In the genomic region with DNA sequence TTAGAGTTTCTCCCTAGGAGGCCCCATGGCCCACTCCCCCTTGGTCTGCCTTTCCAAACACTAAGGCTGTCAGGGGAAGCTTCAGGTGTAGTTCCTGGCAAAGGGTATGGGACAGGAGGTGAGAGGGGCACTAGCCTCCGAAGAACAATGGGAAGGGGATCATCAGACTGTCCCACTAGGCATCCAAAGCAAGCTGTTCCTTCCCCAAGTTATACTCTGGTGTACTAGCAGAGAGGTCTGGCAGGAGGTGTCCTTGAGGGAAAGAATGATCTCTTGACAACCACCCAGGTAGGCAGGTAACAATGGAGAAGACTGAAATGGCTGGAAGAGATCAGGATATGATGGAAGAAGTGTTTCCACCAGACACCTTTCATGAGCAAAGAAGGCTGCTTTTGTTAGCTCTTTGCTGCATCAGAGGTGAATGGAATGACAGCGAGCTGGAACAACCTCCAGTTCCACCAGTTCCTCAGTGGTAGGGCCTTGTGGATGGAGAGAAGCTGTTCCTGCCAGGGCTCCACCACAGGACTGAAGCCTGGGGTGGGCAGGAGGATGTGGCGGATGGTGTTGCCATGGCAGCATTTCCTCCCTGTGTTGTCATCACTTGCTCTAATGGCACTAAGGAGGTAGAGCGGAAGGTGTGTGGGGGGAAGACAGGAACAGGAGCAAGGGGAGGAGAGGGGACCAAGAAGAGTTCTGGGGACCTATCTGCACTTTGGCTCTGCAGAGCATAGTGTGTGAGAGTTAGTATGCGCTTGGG, we compare ENCODE assay signal across 8 cellular contexts. TPM values are rescaled to one million over a fixed set of nuclear protein-coding genes. Genes with fewer than 3 reads are reported as not detected.
A peak's percentile ranks its signal among the peaks of the same experiment; 100 is the strongest.
DNase-seq lines count a peak whose midpoint lies in the region; ATAC-seq, FAIRE-seq and TF ChIP-seq lines count a peak whose summit lies in the region.

No MANE protein-coding gene starts in this region.

- no peak overlapping the region for H4K5ac ChIP-seq in H1 (ENCODE audit: insufficient read length, low read depth, low read length)

- POLR2A ChIA-PET in H1 (lab: Charles Lee; ENCODE audit: partially characterized antibody), result interaction anchor here (0.9 to 3.9 kb wide), 7 partner anchors 8 to 121 kb away, joined by 3 to 25 read pairs (median 4); a partner anchor contains a TSS

- no peak for FAIRE-seq in H1 (lab: Jason Lieb, UNC)

- H3K27ac ChIP-seq in H1 (ENCODE audit: low read depth, low read length) (no peak overlapping the region), mesenchymal stem cell (ENCODE audit: low read length, poor library complexity, severe bottlenecking) (no peak overlapping the region)

- no peak overlapping the region for H4K91ac ChIP-seq in H1 (replicated peaks; ENCODE audit: insufficient read length, low read length)
- H4K91ac ChIP-seq in mesenchymal stem cell (ENCODE audit: low read length), result no peak overlapping the region

- H2BK120ac ChIP-seq in H1 (replicated peaks; ENCODE audit: low read depth, low read length), result no peak overlapping the region
- no peak overlapping the region for H2BK120ac ChIP-seq in mesenchymal stem cell (ENCODE audit: low read depth, low read length)

- no peak overlapping the region for H3K4me3 Mint-ChIP-seq in Calu3 (ENCODE audit: low read depth, unreplicated experiment)

- H3K4me1 ChIP-seq in H1 (replicated peaks in 1 of 4; ENCODE audit: control insufficient read depth in 3 of 4, insufficient read depth in 4 of 4, low read length in 3 of 4), result peaks cover 0 to 28% (median 13%) of the 10 kb centered on the region in 4 experiments; a peak in 6 of 7 replicates
- peaks cover 34% of the 10 kb centered on the region for H3K4me1 ChIP-seq in mesenchymal stem cell (ENCODE audit: control insufficient read depth, insufficient read depth, low read depth, low read length)

- no peak overlapping the region for H2AFZ ChIP-seq in H1 (ENCODE audit: low read length)
- H2AFZ ChIP-seq in mesenchymal stem cell (ENCODE audit: low read depth, low read length), result no peak overlapping the region

- intact Hi-C loops in Calu3 (cut with micrococcal nuclease; ENCODE audit: unreplicated experiment), result no loop called here

- no peak overlapping the region for H3K14ac ChIP-seq in H1 (ENCODE audit: insufficient read length)
- no peak overlapping the region for H3K14ac ChIP-seq in mesenchymal stem cell (ENCODE audit: low read length in 2 of 2)

- no peak overlapping the region for H2AK5ac ChIP-seq in H1 (ENCODE audit: low read depth, low read length)
- H2AK5ac ChIP-seq in mesenchymal stem cell (ENCODE audit: low read length, severe bottlenecking), result no peak overlapping the region

- peaks cover 19% of the 10 kb centered on the region for H3K36me3 Mint-ChIP-seq in Calu3 (ENCODE audit: insufficient read depth, unreplicated experiment)

- no peaks in the 10 kb centered on the region; a peak in 1 of 4 replicates for H3K9me3 ChIP-seq in H1 (ENCODE audit: insufficient read depth in 2 of 2, low read depth in 1 of 2, low read length in 1 of 2)
- no peaks in the 10 kb centered on the region for H3K9me3 ChIP-seq in mesenchymal stem cell (ENCODE audit: control insufficient read depth, low read length)

- no peak overlapping the region for H2BK5ac ChIP-seq in H1 (ENCODE audit: low read depth, low read length)
- H2BK5ac ChIP-seq in mesenchymal stem cell (ENCODE audit: low read depth, low read length, poor library complexity, severe bottlenecking), result no peak overlapping the region

- no peak overlapping the region for H3K4ac ChIP-seq in H1 (replicated peaks; ENCODE audit: insufficient read length, low read depth, low read length)
- no peak overlapping the region for H3K4ac ChIP-seq in mesenchymal stem cell (ENCODE audit: low read depth in 1 of 2, low read length in 2 of 2)

- no peak overlapping the region for H3K23ac ChIP-seq in H1 (ENCODE audit: insufficient read length)
- peak overlapping the region in 1 of 2 experiments; percentile 91 for H3K23ac ChIP-seq in mesenchymal stem cell (ENCODE audit: low read length in 2 of 2)

- H3K56ac ChIP-seq in H1 (replicated peaks; ENCODE audit: insufficient read length, low read depth, low read length), result no peak overlapping the region

- ATAC-seq in HG03342 (IDR thresholded peaks at IDR 0.05; ENCODE audit: unreplicated experiment), result peak; percentile 54

- peaks cover 0 to 7% of the 10 kb centered on the region in 2 experiments for H4K20me1 ChIP-seq in H1 (replicated peaks in 1 of 2; ENCODE audit: control insufficient read depth in 1 of 2, insufficient read depth in 2 of 2, low read length in 2 of 2)

- no peak overlapping the region for H3K4me3 ChIP-seq in H1 (ENCODE audit: extremely low read depth in 1 of 4, insufficient read depth in 2 of 4, low read depth in 3 of 4, low read length in 4 of 4)
- no peak overlapping the region for H3K4me3 ChIP-seq in mesenchymal stem cell (ENCODE audit: insufficient read depth in 1 of 2, low read depth in 1 of 2, low read length in 2 of 2)

- peaks cover 42% of the 10 kb centered on the region for H3K4me1 Mint-ChIP-seq in Calu3 (ENCODE audit: low read depth, unreplicated experiment)

- BruUV-seq in Calu3 (replicated peaks; lab: Mats Ljungman, UMichigan), result no TSS peak

- no peak overlapping the region for H4K8ac ChIP-seq in H1 (ENCODE audit: extremely low read depth, insufficient read depth, low read length)
- no peak overlapping the region for H4K8ac ChIP-seq in mesenchymal stem cell (ENCODE audit: low read length)

- TF ChIP-seq POLR2A in H1 (IDR thresholded peaks at IDR 0.05; ENCODE audit: control extremely low read depth in 1 of 2, low read depth in 2 of 2, low read length in 2 of 2), result no peak

- H2BK12ac ChIP-seq in H1 (ENCODE audit: low read depth, low read length), result no peak overlapping the region; the same call in 1 of the 2 replicates
- no peak overlapping the region for H2BK12ac ChIP-seq in mesenchymal stem cell (ENCODE audit: low read length in 2 of 2)

- H3K79me2 ChIP-seq in H1 (ENCODE audit: control insufficient read depth in 1 of 2, insufficient read depth in 2 of 2, low read length in 2 of 2), result no peaks in the 10 kb centered on the region

- no peak for TF ChIP-seq RAD21 in H1 (IDR thresholded peaks at IDR 0.05 in 1 of 2, conservative IDR thresholded peaks at IDR 0.05 in 1 of 2; ENCODE audit: low read depth in 2 of 2, low read length in 2 of 2)

- H3K79me1 ChIP-seq in H1 (ENCODE audit: low read depth, low read length) (peaks cover 5% of the 10 kb centered on the region), mesenchymal stem cell (replicated peaks; ENCODE audit: low read length, poor library complexity, severe bottlenecking) (no peaks in the 10 kb centered on the region)

- CTCF ChIA-PET in H1 (lab: Charles Lee; ENCODE audit: partially characterized antibody) (interaction anchor here (1.0 to 11.2 kb wide), 10 partner anchors 8 to 149 kb away, joined by 3 to 149 read pairs (median 6); a partner anchor contains a TSS), Calu3 (lab: Charles Lee) (interaction anchor here (0.9 kb wide), 1 partner anchor 9 kb away, joined by 3 read pairs; no protein-coding TSS in a partner anchor)

- 85% methylated on average over 5 of the region's 5 CpGs; no CpG with 5 or more reads in 1 of the 2 experiments for WGBS in H1 (ENCODE audit: extremely low coverage in 1 of 2, insufficient coverage in 1 of 2, insufficient read length in 1 of 2, insufficient replicate concordance in 2 of 2, low coverage in 1 of 2, low lambda C conversion rate in 2 of 2, missing lambda C conversion rate in 1 of 2), 2 experiments
- WGBS in mesenchymal stem cell, result 80% methylated on average over 5 of the region's 5 CpGs

- no peak overlapping the region for H2BK20ac ChIP-seq in H1 (ENCODE audit: low read length)

- no peaks in the 10 kb centered on the region for H3K9me3 Mint-ChIP-seq in Calu3 (ENCODE audit: low read depth, unreplicated experiment)

- no peak overlapping the region for H3K18ac ChIP-seq in H1 (ENCODE audit: extremely low read depth, low read length)
- no peak overlapping the region for H3K18ac ChIP-seq in mesenchymal stem cell (ENCODE audit: low read depth in 1 of 2, low read length in 2 of 2)

- H3K36me3 ChIP-seq in H1 (ENCODE audit: control insufficient read depth in 2 of 4, insufficient read depth in 4 of 4, low read length in 3 of 4), result peaks cover 0 to 6% (median under 1%) of the 10 kb centered on the region in 4 experiments; a peak in 2 of 8 replicates
- H3K36me3 ChIP-seq in mesenchymal stem cell (ENCODE audit: control insufficient read depth in 1 of 2, insufficient read depth in 2 of 2, low read depth in 1 of 2, low read length in 2 of 2), result peaks cover 0 to 1% of the 10 kb centered on the region in 2 experiments

- H3K27me3 ChIP-seq in H1 (replicated peaks in 1 of 4; ENCODE audit: control insufficient read depth in 3 of 4, extremely low read depth in 1 of 4, insufficient read depth in 3 of 4, low read length in 3 of 4) (peaks cover 36 to 60% (median 55%) of the 10 kb centered on the region in 4 experiments), mesenchymal stem cell (ENCODE audit: control insufficient read depth in 1 of 2, insufficient read depth in 1 of 2, low read length in 2 of 2) (peaks cover 58 to 61% of the 10 kb centered on the region in 2 experiments)

- TF ChIP-seq EP300 in H1 (IDR thresholded peaks at IDR 0.05; ENCODE audit: borderline replicate concordance in 1 of 2, low read depth in 2 of 2, low read length in 2 of 2), result no peak

- no peak for TF ChIP-seq CTCF in H1 (IDR thresholded peaks at IDR 0.05; ENCODE audit: control extremely low read depth in 1 of 3, insufficient read depth in 1 of 3, low read depth in 1 of 3, low read length in 3 of 3)
- no peak for TF ChIP-seq CTCF in Calu3 (IDR thresholded peaks at IDR 0.05; ENCODE audit: unreplicated experiment)

- DNase-seq in NCI-H2227 (lab: John Stamatoyannopoulos, UW; ENCODE audit: unreplicated experiment) (peak; percentile 53), NCI-H2227 treated with DMSO at 0.1 percent for 48 hours (lab: John Stamatoyannopoulos, UW) (no peak), H1 (ENCODE audit: low read depth in 1 of 2, low spot score in 2 of 2) (no peak), mesenchymal stem cell (no peak), Calu3 (no peak)
- DNase-seq in activated CD4-positive, alpha-beta T cell treated with anti-CD3 and anti-CD28 coated beads for 1 hour, result peak; percentile 64
- peak; percentile 45 to 55 for DNase-seq in stimulated activated CD8-positive, alpha-beta memory T cell treated with anti-CD3 and anti-CD28 coated beads, Interleukin-7, amount 100 ng/mL, for 1 hour (ENCODE audit: low read depth in 2 of 2)

- H3K27ac Mint-ChIP-seq in Calu3 (ENCODE audit: unreplicated experiment), result no peak overlapping the region

- H2BK15ac ChIP-seq in H1 (ENCODE audit: low read length) (peak overlapping the region; percentile 62; the same call in 1 of the 2 replicates), mesenchymal stem cell (ENCODE audit: low read depth, poor library complexity, severe bottlenecking) (no peak overlapping the region)

- H3K4me2 ChIP-seq in H1 (ENCODE audit: insufficient read depth in 1 of 2, low read depth in 2 of 2, low read length in 2 of 2) (no peak overlapping the region; a peak in 1 of 4 replicates), mesenchymal stem cell (ENCODE audit: low read length, poor library complexity, severe bottlenecking) (no peak overlapping the region)

- H3K23me2 ChIP-seq in H1 (ENCODE audit: low read depth, low read length), result peaks cover 6% of the 10 kb centered on the region

- H3K9ac ChIP-seq in H1 (replicated peaks in 1 of 4; ENCODE audit: extremely low read depth in 1 of 4, low read depth in 3 of 4, low read length in 3 of 4), result no peak overlapping the region
- no peak overlapping the region for H3K9ac ChIP-seq in mesenchymal stem cell (ENCODE audit: low read length)

- peaks cover 59% of the 10 kb centered on the region for H3K27me3 Mint-ChIP-seq in Calu3 (ENCODE audit: unreplicated experiment)

RNA-seq across cellular contexts. Expression of a gene that starts 2.3 kb away (rescaled TPM):
- total RNA-seq in H1 (2021; fragmentation: NEBNext Ultra II Directional; extraction: Animal tissue kit (Norgen Biotek cat#: 25700)), result 1.5 and 1.7 TPM in 2 replicates
- polyA plus RNA-seq in H1 (2011; rRNA removed), result 1.5 and 1.8 TPM in 2 replicates
- polyA plus RNA-seq in H1 (2011; cell fraction: cytosol; rRNA removed), result 1.4 TPM
- 6.8 TPM for polyA plus RNA-seq in H1 (2011; cell fraction: nucleus; rRNA removed)
- polyA plus RNA-seq in H1 (2012, experiment 1 of 2), result 1.7 to 2.6 TPM (median 2.1 TPM) in 4 replicates
- polyA plus RNA-seq in H1 (2012, experiment 2 of 2), result 0.91 TPM
- polyA plus RNA-seq in H1 (2013, experiment 1 of 2), result 1.0 TPM
- polyA plus RNA-seq in H1 (2013, experiment 2 of 2), result 1.3 TPM
- polyA minus RNA-seq in H1 (2011; rRNA and poly(A)+ RNA removed), result 0.63 and 0.98 TPM in 2 replicates
- polyA minus RNA-seq in H1 (2011; cell fraction: cytosol; rRNA and poly(A)+ RNA removed), result 2.1 TPM
- 2.8 TPM for polyA minus RNA-seq in H1 (2011; cell fraction: nucleus; rRNA and poly(A)+ RNA removed)
- 0.03 TPM for polyA plus RNA-seq in mesenchymal stem cell (2013, experiment 1 of 2)
- polyA plus RNA-seq in mesenchymal stem cell (2013, experiment 2 of 2), result 0.04 TPM
- 0.57 and 0.59 TPM in 2 replicates for total RNA-seq in Calu3 (2022)

RNA-seq across cellular contexts. Expression of a gene that starts 4.0 kb away (rescaled TPM):
- total RNA-seq in H1 (2021; fragmentation: NEBNext Ultra II Directional; extraction: Animal tissue kit (Norgen Biotek cat#: 25700)), result 15.2 and 15.8 TPM in 2 replicates
- 23.3 and 31.4 TPM in 2 replicates for polyA plus RNA-seq in H1 (2011; rRNA removed)
- 22.7 TPM for polyA plus RNA-seq in H1 (2011; cell fraction: cytosol; rRNA removed)
- polyA plus RNA-seq in H1 (2011; cell fraction: nucleus; rRNA removed), result 12.1 TPM
- 14.1 to 22.6 TPM (median 19.5 TPM) in 4 replicates for polyA plus RNA-seq in H1 (2012, experiment 1 of 2)
- polyA plus RNA-seq in H1 (2012, experiment 2 of 2), result 20.3 TPM
- 15.8 TPM for polyA plus RNA-seq in H1 (2013, experiment 1 of 2)
- polyA plus RNA-seq in H1 (2013, experiment 2 of 2), result 17.6 TPM
- polyA minus RNA-seq in H1 (2011; rRNA and poly(A)+ RNA removed), result 26.3 and 33.9 TPM in 2 replicates
- 11.2 TPM for polyA minus RNA-seq in H1 (2011; cell fraction: cytosol; rRNA and poly(A)+ RNA removed)
- 15.2 TPM for polyA minus RNA-seq in H1 (2011; cell fraction: nucleus; rRNA and poly(A)+ RNA removed)
- polyA plus RNA-seq in mesenchymal stem cell (2013, experiment 1 of 2), result 22.7 TPM
- 23.2 TPM for polyA plus RNA-seq in mesenchymal stem cell (2013, experiment 2 of 2)
- total RNA-seq in Calu3 (2022), result 40.2 and 46.7 TPM in 2 replicates

RNA-seq across cellular contexts. Expression of a gene that starts 11.3 kb away (rescaled TPM):
- total RNA-seq in H1 (2021; fragmentation: NEBNext Ultra II Directional; extraction: Animal tissue kit (Norgen Biotek cat#: 25700)), result 174 and 180 TPM in 2 replicates
- polyA plus RNA-seq in H1 (2011; rRNA removed), result 311 and 368 TPM in 2 replicates
- 368 TPM for polyA plus RNA-seq in H1 (2011; cell fraction: cytosol; rRNA removed)
- 288 TPM for polyA plus RNA-seq in H1 (2011; cell fraction: nucleus; rRNA removed)
- polyA plus RNA-seq in H1 (2012, experiment 1 of 2), result 210 to 260 TPM (median 226 TPM) in 4 replicates
- 272 TPM for polyA plus RNA-seq in H1 (2012, experiment 2 of 2)
- 111 TPM for polyA plus RNA-seq in H1 (2013, experiment 1 of 2)
- polyA plus RNA-seq in H1 (2013, experiment 2 of 2), result 105 TPM
- polyA minus RNA-seq in H1 (2011; rRNA and poly(A)+ RNA removed), result 218 and 329 TPM in 2 replicates
- polyA minus RNA-seq in H1 (2011; cell fraction: cytosol; rRNA and poly(A)+ RNA removed), result 110 TPM
- polyA minus RNA-seq in H1 (2011; cell fraction: nucleus; rRNA and poly(A)+ RNA removed), result 99.0 TPM
- polyA plus RNA-seq in mesenchymal stem cell (2013, experiment 1 of 2), result 168 TPM
- polyA plus RNA-seq in mesenchymal stem cell (2013, experiment 2 of 2), result 171 TPM
- total RNA-seq in Calu3 (2022), result 188 and 199 TPM in 2 replicates

RNA-seq across cellular contexts. Expression of a gene that starts 14.1 kb away (rescaled TPM):
- total RNA-seq in H1 (2021; fragmentation: NEBNext Ultra II Directional; extraction: Animal tissue kit (Norgen Biotek cat#: 25700)), result 6.1 and 6.4 TPM in 2 replicates
- polyA plus RNA-seq in H1 (2011; rRNA removed), result 6.6 and 7.8 TPM in 2 replicates
- 7.0 TPM for polyA plus RNA-seq in H1 (2011; cell fraction: cytosol; rRNA removed)
- polyA plus RNA-seq in H1 (2011; cell fraction: nucleus; rRNA removed), result 13.3 TPM
- polyA plus RNA-seq in H1 (2012, experiment 1 of 2), result 4.7 to 8.7 TPM (median 8.1 TPM) in 4 replicates
- polyA plus RNA-seq in H1 (2012, experiment 2 of 2), result 8.9 TPM
- 4.9 TPM for polyA plus RNA-seq in H1 (2013, experiment 1 of 2)
- 4.5 TPM for polyA plus RNA-seq in H1 (2013, experiment 2 of 2)
- polyA minus RNA-seq in H1 (2011; rRNA and poly(A)+ RNA removed), result 5.9 and 6.2 TPM in 2 replicates
- polyA minus RNA-seq in H1 (2011; cell fraction: cytosol; rRNA and poly(A)+ RNA removed), result 3.5 TPM
- 4.1 TPM for polyA minus RNA-seq in H1 (2011; cell fraction: nucleus; rRNA and poly(A)+ RNA removed)
- polyA plus RNA-seq in mesenchymal stem cell (2013, experiment 1 of 2), result 8.2 TPM
- polyA plus RNA-seq in mesenchymal stem cell (2013, experiment 2 of 2), result 8.2 TPM
- 39.0 and 42.4 TPM in 2 replicates for total RNA-seq in Calu3 (2022)

RNA-seq across cellular contexts. Expression of a gene that starts 26.0 kb away (rescaled TPM):
- 2.3 and 3.3 TPM in 2 replicates for total RNA-seq in H1 (2021; fragmentation: NEBNext Ultra II Directional; extraction: Animal tissue kit (Norgen Biotek cat#: 25700))
- polyA plus RNA-seq in H1 (2011; rRNA removed), result 2.6 and 2.9 TPM in 2 replicates
- polyA plus RNA-seq in H1 (2011; cell fraction: cytosol; rRNA removed), result 2.5 TPM
- 6.3 TPM for polyA plus RNA-seq in H1 (2011; cell fraction: nucleus; rRNA removed)
- polyA plus RNA-seq in H1 (2012, experiment 1 of 2), result 1.9 to 2.5 TPM (median 2.3 TPM) in 4 replicates
- polyA plus RNA-seq in H1 (2012, experiment 2 of 2), result 1.9 TPM
- 1.4 TPM for polyA plus RNA-seq in H1 (2013, experiment 1 of 2)
- 1.2 TPM for polyA plus RNA-seq in H1 (2013, experiment 2 of 2)
- polyA minus RNA-seq in H1 (2011; rRNA and poly(A)+ RNA removed), result 2.0 and 2.1 TPM in 2 replicates
- 4.8 TPM for polyA minus RNA-seq in H1 (2011; cell fraction: cytosol; rRNA and poly(A)+ RNA removed)
- polyA minus RNA-seq in H1 (2011; cell fraction: nucleus; rRNA and poly(A)+ RNA removed), result 4.4 TPM
- polyA plus RNA-seq in mesenchymal stem cell (2013, experiment 1 of 2), result 0.32 TPM
- polyA plus RNA-seq in mesenchymal stem cell (2013, experiment 2 of 2), result 0.29 TPM
- 1.8 TPM in 2 replicates for total RNA-seq in Calu3 (2022)

Comparison
In these comparisons a context has a peak if more than half of its experiments do, and no peak if none do; other contexts are left out.
1. DNase-seq: peak in NCI-H2227 (single experiment), activated CD4-positive, alpha-beta T cell treated with anti-CD3 and anti-CD28 coated beads for 1 hour (single experiment) and stimulated activated CD8-positive, alpha-beta memory T cell treated with anti-CD3 and anti-CD28 coated beads, Interleukin-7, amount 100 ng/mL, for 1 hour (2 of 2); none in NCI-H2227 treated with DMSO at 0.1 percent for 48 hours (single experiment), H1 (0 of 2), mesenchymal stem cell (single experiment) and Calu3 (single experiment).